1 cellular context compared by ENCODE assay signal in genomic region chr11:1260620-1261019, GRCh38.
TF ChIP-seq lines count a peak whose summit lies in the region.

No MANE protein-coding gene starts in this region.

TF ChIP-seq in HepG2, 621 proteins besides CTCF, POLR2A, EP300 and RAD21 (continued from another document):
- TF ChIP-seq REPIN1 (CRISPR knock-in tag; IDR thresholded peaks at IDR 0.05; ENCODE audit: borderline replicate concordance, low read depth) (no peak), SNAPC4 (CRISPR knock-in tag; IDR thresholded peaks at IDR 0.05) (no peak)
